ENCODE assay signal across 2 cellular contexts in genomic region chr5:134139891-134140469, GRCh38.
TF ChIP-seq lines count a peak whose summit lies in the region.

No MANE protein-coding gene starts in this region.

TF ChIP-seq in GM12891, 5 proteins besides CTCF, POLR2A, EP300 and RAD21:
- TF ChIP-seq POLR2AphosphoS5 (IDR thresholded peaks at IDR 0.05; ENCODE audit: low read depth, low read length) (0 out of 2 replicates have a peak, but pooled peaks have one; percentile 17), TAF1 (IDR thresholded peaks at IDR 0.05; ENCODE audit: low read depth, low read length) (no peak)

TF ChIP-seq in K562, 482 proteins besides CTCF, POLR2A, EP300 and RAD21:
- no peak for TF ChIP-seq HINFP (tag; conservative IDR thresholded peaks at IDR 0.05; ENCODE audit: low read depth)
- TF ChIP-seq SUPT5H (IDR thresholded peaks at IDR 0.05), result 0 out of 2 replicates have a peak, but pooled peaks have one; percentile 3
